In genomic region chr6:145546265-145546664, GRCh38 we compare ENCODE assay signal across 21 cellular contexts.
DNase-seq lines count a peak whose midpoint lies in the region; ATAC-seq and TF ChIP-seq lines count a peak whose summit lies in the region.
"Had no signal": no experiment of that assay in that cellular context is flagged by ENCODE, and none has a peak within 500 bp of the region (broad histone marks: within the 10 kb centered on the region; RNA-seq: fewer than 3 reads in every experiment).

No MANE protein-coding gene starts in this region.

- no peak overlapping the region for H3K27ac ChIP-seq in psoas muscle
- H3K27ac ChIP-seq: 22Rv1, A549, BLaER1 had no signal

- TF ChIP-seq CTCF in psoas muscle (IDR thresholded peaks at IDR 0.05) (no peak), foreskin fibroblast (IDR thresholded peaks at IDR 0.05; ENCODE audit: low read depth, low read length) (no peak)

- peak; percentile 58 for ATAC-seq in left ventricle myocardium superior
- ATAC-seq in Right ventricle myocardium superior (ENCODE audit: poor library complexity) = no peak
- ATAC-seq in psoas muscle = peak in 3 of 4 donors; percentile 39 to 87 (median 79)
- ATAC-seq: A549 had no signal

- no peaks in the 10 kb centered on the region for H3K9me3 ChIP-seq in psoas muscle
- H3K9me3 ChIP-seq: A549, BE2C, BLaER1 had no signal

- peaks cover 7% of the 10 kb centered on the region for H3K4me1 ChIP-seq in psoas muscle
- H3K4me1 ChIP-seq: BE2C, BLaER1 had no signal

- H3K36me3 ChIP-seq in psoas muscle (ENCODE audit: insufficient read depth in 1 of 2, low read depth in 1 of 2) = no peaks in the 10 kb centered on the region
- H3K36me3 ChIP-seq: BE2C, BLaER1 had no signal

- H3K27me3 ChIP-seq in psoas muscle (ENCODE audit: insufficient read depth in 3 of 3, low read length in 2 of 3) = no peaks in the 10 kb centered on the region
- H3K27me3 ChIP-seq: BE2C, BLaER1 had no signal

- intact Hi-C loops in left ventricle myocardium superior (cut with micrococcal nuclease) = no loop called here
- intact Hi-C loops in Right ventricle myocardium superior (cut with DNase I) = no loop called here
- intact Hi-C loops in psoas muscle (cut with DNase I) = no loop called here

- H3K4me3 ChIP-seq in psoas muscle = no peak overlapping the region
- no peak overlapping the region for H3K4me3 ChIP-seq in foreskin fibroblast (ENCODE audit: low read depth in 1 of 2, low read length in 2 of 2)
- H3K4me3 ChIP-seq: A549, BLaER1 had no signal

- DNase-seq in left ventricle myocardium superior = no peak
- no peak for DNase-seq in Right ventricle myocardium superior
- no peak for DNase-seq in psoas muscle
- no peak for DNase-seq in foreskin fibroblast
- no peak for DNase-seq in activated CD4-positive, alpha-beta T cell treated with anti-CD3 and anti-CD28 coated beads for 1 hour
- DNase-seq: BE2C; C1 segment of cervical spinal cord; CD4-positive, alpha-beta memory T cell; CD4-positive, CD25-positive, alpha-beta regulatory T cell; CD8-positive, alpha-beta memory T cell; COR-L47; DMS 273 treated with DMSO at 0.1 percent for 48 hours; DMS153; DMS53; DMS79; DND-41; EL; GF-D8 had no signal
